In genomic region chr22:35350539-35351503, GRCh38 we compare ENCODE assay signal across 8 cellular contexts. TPM values are rescaled to one million over a fixed set of nuclear protein-coding genes. Genes with fewer than 3 reads are reported as not detected.
A peak's percentile ranks its signal among the peaks of the same experiment; 100 is the strongest.
DNase-seq lines count a peak whose midpoint lies in the region; ATAC-seq and TF ChIP-seq lines count a peak whose summit lies in the region.

No MANE protein-coding gene starts in this region.

- H3K36me3 ChIP-seq in DND-41 (ENCODE audit: insufficient read depth, low read length), result no peaks in the 10 kb centered on the region
- no peaks in the 10 kb centered on the region for H3K36me3 ChIP-seq in GM23338 (ENCODE audit: insufficient read depth)

- no peaks in the 10 kb centered on the region for H3K9me3 ChIP-seq in DND-41 (ENCODE audit: insufficient read depth, low read length, severe bottlenecking)

- H3K4me1 Mint-ChIP-seq in GM23338, result peaks cover 22% of the 10 kb centered on the region
- H3K4me1 Mint-ChIP-seq in nephron, result peaks cover 32% of the 10 kb centered on the region

- ATAC-seq in DND-41 (ENCODE audit: insufficient read depth, low read depth) (peak; percentile 94), GM23338 (peak; percentile 93)

- H3K4me3 Mint-ChIP-seq in GM23338 (peak overlapping the region; percentile 82), nephron (peak overlapping the region; percentile 85 to 92 (median 86))

- TF ChIP-seq CTCF in DND-41 (IDR thresholded peaks at IDR 0.05; ENCODE audit: borderline replicate concordance, extremely low read depth, low read length, poor library complexity, severe bottlenecking), result peak; percentile 91
- peak; percentile 64 to 94 for TF ChIP-seq CTCF in GM23338 (conservative IDR thresholded peaks at IDR 0.05; ENCODE audit: low read depth in 2 of 2)
- TF ChIP-seq CTCF in LNCaP clone FGC (IDR thresholded peaks at IDR 0.05; ENCODE audit: control insufficient read depth, extremely low read depth, insufficient read depth), result peak; percentile 93
- peak; percentile 83 for TF ChIP-seq CTCF in fibroblast of the aortic adventitia (IDR thresholded peaks at IDR 0.05; ENCODE audit: insufficient read depth, low read length)
- peak; percentile 94 to 97 (median 95) for TF ChIP-seq CTCF in nephron (IDR thresholded peaks at IDR 0.05; ENCODE audit: unreplicated experiment in 3 of 3)

- H3K79me2 ChIP-seq in DND-41 (ENCODE audit: insufficient read depth, low read length) (no peaks in the 10 kb centered on the region), GM23338 (replicated peaks; ENCODE audit: insufficient read depth) (no peaks in the 10 kb centered on the region)

- H3K4me3 ChIP-seq in DND-41 (ENCODE audit: low read depth in 1 of 2, low read length in 2 of 2) (peak overlapping the region in 1 of 2 experiments; percentile 41; a peak in 2 of 4 replicates), GM23338 (peak overlapping the region; percentile 89), LNCaP clone FGC (ENCODE audit: low read depth, low read length) (peak overlapping the region; percentile 43), fibroblast of the aortic adventitia (ENCODE audit: low read depth, low read length) (peak overlapping the region; percentile 69)

- peak overlapping the region; percentile 40 for H2AFZ ChIP-seq in DND-41 (ENCODE audit: low read depth, low read length)
- H2AFZ ChIP-seq in GM23338, result peak overlapping the region; percentile 99

- H4K20me1 ChIP-seq in DND-41 (ENCODE audit: insufficient read depth, low read length) (no peaks in the 10 kb centered on the region), GM23338 (replicated peaks; ENCODE audit: insufficient read depth) (no peaks in the 10 kb centered on the region)

- H3K27me3 ChIP-seq in DND-41 (ENCODE audit: insufficient read depth, low read length, poor library complexity) (no peaks in the 10 kb centered on the region), GM23338 (ENCODE audit: insufficient read depth) (peaks cover 11% of the 10 kb centered on the region)

- DNase-seq in DND-41, result peak; percentile 85
- DNase-seq in GM23338 (ENCODE audit: low spot score), result peak; percentile 92
- DNase-seq in LNCaP clone FGC (ENCODE audit: low read depth), result peak; percentile 78
- peak; percentile 91 for DNase-seq in RPMI8226
- peak; percentile 75 for DNase-seq in activated T-helper 9 cell treated with anti-CD3 and anti-CD28 coated beads, Interleukin-2, amount 50 U/mL, for 16 hours (ENCODE audit: low read depth)
- peak; percentile 93 for DNase-seq in fibroblast of the aortic adventitia (ENCODE audit: low read depth)
- DNase-seq in stimulated activated naive CD4-positive, alpha-beta T cell treated with Interleukin-2 at 50 U/mL for 16 hours (lab: John Stamatoyannopoulos, UW), result peak; percentile 82

- H3K9me2 ChIP-seq in GM23338 (ENCODE audit: insufficient read depth), result no peaks in the 10 kb centered on the region

- H3K4me2 ChIP-seq in DND-41 (ENCODE audit: insufficient read depth, low read length) (peak overlapping the region; percentile 65), GM23338 (peak overlapping the region; percentile 96)

- H3K36me3 Mint-ChIP-seq in GM23338 (ENCODE audit: low read depth) (no peaks in the 10 kb centered on the region), nephron (ENCODE audit: low read depth) (no peaks in the 10 kb centered on the region)

- H3K4me1 ChIP-seq in DND-41 (ENCODE audit: insufficient read depth, low read length) (peaks cover 11% of the 10 kb centered on the region), GM23338 (ENCODE audit: insufficient read depth) (peaks cover 7% of the 10 kb centered on the region)

- H3K9me3 Mint-ChIP-seq in GM23338 (no peaks in the 10 kb centered on the region), nephron (no peaks in the 10 kb centered on the region)

- H3K27ac Mint-ChIP-seq in GM23338, result peak overlapping the region; percentile 67
- peak overlapping the region; percentile 80 to 92 (median 92) for H3K27ac Mint-ChIP-seq in nephron

- H3K27me3 Mint-ChIP-seq in GM23338 (ENCODE audit: insufficient read depth, low read depth, poor library complexity) (peaks cover 14% of the 10 kb centered on the region), nephron (ENCODE audit: low read depth) (no peaks in the 10 kb centered on the region)

- H3K27ac ChIP-seq in DND-41 (ENCODE audit: low read length), result no peak overlapping the region
- no peak overlapping the region for H3K27ac ChIP-seq in GM23338 (ENCODE audit: low read depth)

- H3F3A ChIP-seq in GM23338 (replicated peaks; ENCODE audit: low read depth), result peaks cover 4% of the 10 kb centered on the region; the same call in 1 of the 2 replicates

- peak overlapping the region; percentile 30 for H3K9ac ChIP-seq in DND-41 (ENCODE audit: low read depth, low read length)

TF ChIP-seq in GM23338, 12 proteins besides CTCF, POLR2A, EP300 and RAD21 (continues in another document):
- no peak for TF ChIP-seq ZNF462 (CRISPR knock-in tag; IDR thresholded peaks at IDR 0.05)

RNA-seq across cellular contexts. Expression of gene HMOX1, which starts 30.1 kb away (rescaled TPM):
- total RNA-seq in GM23338 (2014; rRNA removed; shearing (Covaris generic)), result 19.3 and 22.6 TPM in 2 replicates
- polyA plus RNA-seq in GM23338 (2016; fragmentation: Nextera tagmentation; extraction: Ambion mirVana), result 10.9 and 12.1 TPM in 2 replicates
- total RNA-seq in fibroblast of the aortic adventitia (ENCODE audit: low replicate concordance), result 59.2 and 170 TPM in 2 replicates

RNA-seq across cellular contexts. Expression of gene MCM5, which starts 49.1 kb away (rescaled TPM):
- total RNA-seq in GM23338 (2014; rRNA removed; shearing (Covaris generic)), result 287 and 325 TPM in 2 replicates
- 282 and 288 TPM in 2 replicates for polyA plus RNA-seq in GM23338 (2016; fragmentation: Nextera tagmentation; extraction: Ambion mirVana)
- 3.4 and 76.9 TPM in 2 replicates for total RNA-seq in fibroblast of the aortic adventitia (ENCODE audit: low replicate concordance)

RNA-seq across cellular contexts. Expression of gene TOM1, which starts 51.1 kb away (rescaled TPM):
- 17.8 and 28.0 TPM in 2 replicates for total RNA-seq in GM23338 (2014; rRNA removed; shearing (Covaris generic))
- 9.1 and 10.9 TPM in 2 replicates for polyA plus RNA-seq in GM23338 (2016; fragmentation: Nextera tagmentation; extraction: Ambion mirVana)
- 25.7 and 48.8 TPM in 2 replicates for total RNA-seq in fibroblast of the aortic adventitia (ENCODE audit: low replicate concordance)
